Comparison of ENCODE assay signal across 17 cellular contexts in the genomic region with DNA sequence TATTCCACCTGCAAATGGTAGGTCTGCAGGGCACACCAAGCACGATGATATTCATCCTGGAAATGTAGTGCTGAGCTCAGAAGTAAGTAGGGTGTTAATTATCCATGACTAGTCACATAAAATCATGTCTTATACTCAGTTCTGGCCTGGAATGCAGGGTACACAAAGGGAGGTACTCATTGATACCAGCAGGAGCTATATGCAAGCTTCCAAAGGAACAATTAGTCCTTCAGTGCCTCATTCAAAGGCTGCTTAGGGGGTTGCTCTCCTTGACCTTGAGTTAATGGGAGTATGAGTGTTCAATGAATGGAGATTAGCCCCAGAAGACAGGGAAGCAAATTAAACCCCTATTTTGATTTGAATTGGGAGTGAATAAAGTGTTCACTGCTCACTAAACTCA. TPM values are rescaled to one million over a fixed set of nuclear protein-coding genes. Genes with fewer than 3 reads are reported as not detected.
DNase-seq lines count a peak whose midpoint lies in the region; TF ChIP-seq lines count a peak whose summit lies in the region.
"Had no signal": no experiment of that assay in that cellular context is flagged by ENCODE, and none has a peak within 500 bp of the region (broad histone marks: within the 10 kb centered on the region; RNA-seq: fewer than 3 reads in every experiment).

No MANE protein-coding gene starts in this region.

- no peak overlapping the region for H3K23ac ChIP-seq in neuronal stem cell (ENCODE audit: low read depth, low read length, poor library complexity)

- H3K27me3 ChIP-seq in A673 (replicated peaks; ENCODE audit: insufficient read depth, low read depth, low read length, poor library complexity) = no peaks in the 10 kb centered on the region
- H3K27me3 ChIP-seq in endodermal cell (ENCODE audit: control insufficient read depth, insufficient read depth, low read length, poor library complexity, severe bottlenecking) = no peaks in the 10 kb centered on the region
- H3K27me3 ChIP-seq in neuronal stem cell (ENCODE audit: control insufficient read depth in 3 of 3, insufficient read depth in 3 of 3, low read depth in 1 of 3, low read length in 3 of 3) = no peaks in the 10 kb centered on the region
- H3K27me3 ChIP-seq: BLaER1 had no signal

- no peak overlapping the region for H3K9ac ChIP-seq in endodermal cell (ENCODE audit: extremely low read depth, low read length, poor library complexity, severe bottlenecking)
- H3K9ac ChIP-seq in neuronal stem cell (ENCODE audit: low read depth, low read length, poor library complexity) = no peak overlapping the region
- H3K9ac ChIP-seq: BLaER1 had no signal

- H3K9me3 ChIP-seq in A673 (ENCODE audit: low read depth, low read length, poor library complexity, severe bottlenecking) (no peaks in the 10 kb centered on the region), endodermal cell (ENCODE audit: control insufficient read depth, low read length) (peaks cover 23% of the 10 kb centered on the region), neuronal stem cell (replicated peaks in 1 of 2; ENCODE audit: control insufficient read depth in 2 of 2, insufficient read depth in 1 of 2, low read depth in 1 of 2, low read length in 2 of 2) (no peaks in the 10 kb centered on the region)
- H3K9me3 ChIP-seq: A549, BLaER1 had no signal

- no peak overlapping the region for H2BK12ac ChIP-seq in neuronal stem cell (ENCODE audit: low read length)

- H3K4me1 ChIP-seq in A673 (ENCODE audit: insufficient read depth, low read length, poor library complexity, severe bottlenecking) = no peaks in the 10 kb centered on the region
- H3K4me1 ChIP-seq in endodermal cell (ENCODE audit: control insufficient read depth, insufficient read depth, low read length) = no peaks in the 10 kb centered on the region
- H3K4me1 ChIP-seq in neuronal stem cell (ENCODE audit: control insufficient read depth in 2 of 2, insufficient read depth in 1 of 2, low read depth in 1 of 2, low read length in 2 of 2) = peaks cover 0 to 4% of the 10 kb centered on the region in 2 donors
- H3K4me1 ChIP-seq: A549, BLaER1 had no signal

- H3K4me1 Mint-ChIP-seq in endodermal cell (peaks cover 12% of the 10 kb centered on the region), chondrocyte (ENCODE audit: low read depth) (peaks cover 12% of the 10 kb centered on the region)
- H3K4me1 Mint-ChIP-seq: CD14-positive monocyte; CD4-positive, alpha-beta memory T cell had no signal

- no peak overlapping the region for H3K27ac Mint-ChIP-seq in endodermal cell
- no peak overlapping the region for H3K27ac Mint-ChIP-seq in chondrocyte (ENCODE audit: unreplicated experiment)
- H3K27ac Mint-ChIP-seq: CD14-positive monocyte; CD4-positive, alpha-beta memory T cell had no signal

- CTCF ChIA-PET in A673 (lab: Charles Lee) = no interaction called here

- H3K36me3 ChIP-seq in A673 (ENCODE audit: insufficient read depth, low read length, poor library complexity, severe bottlenecking) = no peaks in the 10 kb centered on the region
- H3K36me3 ChIP-seq in endodermal cell (ENCODE audit: control insufficient read depth, insufficient read depth, low read length) = no peaks in the 10 kb centered on the region
- H3K36me3 ChIP-seq in neuronal stem cell (replicated peaks in 1 of 2; ENCODE audit: control insufficient read depth in 2 of 2, insufficient read depth in 2 of 2, low read length in 2 of 2) = no peaks in the 10 kb centered on the region
- H3K36me3 ChIP-seq: BLaER1 had no signal

- no peak overlapping the region for H3K4me3 Mint-ChIP-seq in endodermal cell
- H3K4me3 Mint-ChIP-seq in chondrocyte (ENCODE audit: unreplicated experiment) = no peak overlapping the region
- H3K4me3 Mint-ChIP-seq: CD14-positive monocyte; CD4-positive, alpha-beta memory T cell had no signal

- H3K4me3 ChIP-seq in A673 (ENCODE audit: low read depth, low read length, poor library complexity, severe bottlenecking) (no peak overlapping the region), endodermal cell (ENCODE audit: low read length) (no peak overlapping the region), neuronal stem cell (ENCODE audit: low read length in 2 of 2) (no peak overlapping the region)
- H3K4me3 ChIP-seq: A549, BLaER1 had no signal

- no peak overlapping the region for H3K4ac ChIP-seq in neuronal stem cell (ENCODE audit: low read length)

- H4K8ac ChIP-seq in neuronal stem cell (ENCODE audit: low read depth, low read length) = no peak overlapping the region

- no peak overlapping the region for H2BK15ac ChIP-seq in neuronal stem cell (ENCODE audit: low read length)

- no peak overlapping the region for H2BK5ac ChIP-seq in neuronal stem cell (ENCODE audit: low read length)

- no peak overlapping the region for H2AK5ac ChIP-seq in neuronal stem cell (ENCODE audit: low read depth, low read length)

- no peak overlapping the region for H3K18ac ChIP-seq in neuronal stem cell (ENCODE audit: low read length)

- H2AFZ ChIP-seq in neuronal stem cell (ENCODE audit: low read length) = no peak overlapping the region

- no peaks in the 10 kb centered on the region for H3K79me1 ChIP-seq in neuronal stem cell (ENCODE audit: low read depth, low read length)

- no TSS peak for BruUV-seq in A673 (replicated peaks; lab: Mats Ljungman, UMichigan)

- WGBS in endodermal cell (ENCODE audit: insufficient coverage in 1 of 2, insufficient read length in 1 of 2), 2 experiments = 27 to 40% methylated on average over 1 of the region's 1 CpG
- no CpG with 5 or more reads among the region's 1 CpG for WGBS in neuronal stem cell (ENCODE audit: extremely low coverage in 2 of 2, insufficient read length in 2 of 2, insufficient replicate concordance in 1 of 2), 2 donors

- TF ChIP-seq CTCF in A673 (conservative IDR thresholded peaks at IDR 0.05; ENCODE audit: low read depth, low read length) = no peak
- TF ChIP-seq CTCF in endodermal cell (conservative IDR thresholded peaks at IDR 0.05) = no peak
- TF ChIP-seq CTCF in GM13977 (IDR thresholded peaks at IDR 0.05; ENCODE audit: extremely low read depth, insufficient read depth, missing control alignments) = no peak
- no peak for TF ChIP-seq CTCF in chondrocyte (IDR thresholded peaks at IDR 0.05)

- no peak overlapping the region for H3K14ac ChIP-seq in neuronal stem cell (ENCODE audit: low read length)

- H3K9me3 Mint-ChIP-seq in endodermal cell (no peaks in the 10 kb centered on the region), chondrocyte (ENCODE audit: low read depth) (no peaks in the 10 kb centered on the region)

- H2BK120ac ChIP-seq in neuronal stem cell (ENCODE audit: low read depth, low read length) = no peak overlapping the region

- H3K36me3 Mint-ChIP-seq in endodermal cell (ENCODE audit: low read depth) (no peaks in the 10 kb centered on the region), chondrocyte (ENCODE audit: low read depth) (no peaks in the 10 kb centered on the region)
- H3K36me3 Mint-ChIP-seq: CD14-positive monocyte; CD4-positive, alpha-beta memory T cell had no signal

- POLR2A ChIA-PET in A673 (lab: Charles Lee; ENCODE audit: low non-redundant PET) = no interaction called here

- intact Hi-C loops in A673 (cut with micrococcal nuclease; ENCODE audit: unreplicated experiment) = no loop called here

- H3K27ac ChIP-seq in A673 (ENCODE audit: low read depth, low read length, poor library complexity, severe bottlenecking) (no peak overlapping the region), endodermal cell (ENCODE audit: low read depth, low read length) (no peak overlapping the region), neuronal stem cell (replicated peaks; ENCODE audit: low read length) (peak overlapping the region; percentile 57)
- H3K27ac ChIP-seq: 22Rv1, A549, BLaER1 had no signal

- H3K4me2 ChIP-seq in neuronal stem cell (ENCODE audit: insufficient read depth, low read length, poor library complexity, severe bottlenecking) = no peak overlapping the region
- H3K4me2 ChIP-seq: A549, BLaER1 had no signal

- DNase-seq in A673 (ENCODE audit: low spot score) (peak; percentile 1), NCI-H69 (lab: John Stamatoyannopoulos, UW) (peak; percentile 55), endodermal cell (peak; percentile 49), neuronal stem cell (ENCODE audit: low spot score) (peak; percentile 27), D341Med (ENCODE audit: low spot score) (no peak), GM13977 (ENCODE audit: low spot score) (no peak), chondrocyte (ENCODE audit: low spot score) (no peak)
- DNase-seq: CD4-positive, alpha-beta memory T cell; DMS79 treated with DMSO at 0.1 percent for 48 hours; GF-D8; HCEC 1CT; IMR-90 had no signal

- in situ Hi-C loops in GM13977 (cut with MboI; ENCODE audit: low pct_unique_long_range_greater_than_20kb, low sequenced_read_pairs, unreplicated experiment) = no loop called here

- no peaks in the 10 kb centered on the region for H3K27me3 Mint-ChIP-seq in endodermal cell (ENCODE audit: insufficient read depth)
- H3K27me3 Mint-ChIP-seq in chondrocyte (ENCODE audit: low read depth) = no peaks in the 10 kb centered on the region
- H3K27me3 Mint-ChIP-seq: CD4-positive, alpha-beta memory T cell had no signal

- no peak overlapping the region for H4K91ac ChIP-seq in neuronal stem cell (ENCODE audit: low read depth, low read length, poor library complexity)

RNA-seq across cellular contexts. Expression of a gene that starts 38.3 kb away (rescaled TPM):
- total RNA-seq in A673 (2021) = 0.28 and 1.4 TPM in 2 replicates
- total RNA-seq in endodermal cell = under 1 TPM; 0.31 to 0.51 TPM
- polyA plus RNA-seq in endodermal cell (2013, experiment 1 of 2) = 0.93 TPM
- polyA plus RNA-seq in endodermal cell (2013, experiment 2 of 2) = 0.99 TPM
- 4.7 TPM for polyA plus RNA-seq in neuronal stem cell (2013, experiment 1 of 2)
- polyA plus RNA-seq in neuronal stem cell (2013, experiment 2 of 2) = 4.8 TPM
- 2.1 to 8.3 TPM (median 2.2 TPM) in 3 replicates for total RNA-seq in chondrocyte
- total RNA-seq: CD4-positive, alpha-beta memory T cell; IMR-90 had no signal
- polyA plus RNA-seq: A549; AG04450; CD14-positive monocyte; CD4-positive, alpha-beta memory T cell; IMR-90 had no signal

Comparison
In these comparisons a context has a peak if more than half of its experiments do, and no peak if none do; other contexts are left out.
1. DNase-seq: peak in A673 (single experiment), NCI-H69 (single experiment), endodermal cell (single experiment) and neuronal stem cell (single experiment); none in D341Med (single experiment), GM13977 (single experiment) and chondrocyte (single experiment).